Comparison of ENCODE assay signal across 1 cellular context in genomic region chr1:112933820-112934561, GRCh38.
A peak's percentile ranks its signal among the peaks of the same experiment; 100 is the strongest.
TF ChIP-seq lines count a peak whose summit lies in the region.

No MANE protein-coding gene starts in this region.

TF ChIP-seq in GM12878, 131 proteins besides CTCF, POLR2A, EP300 and RAD21:
- TF ChIP-seq ZNF24 (IDR thresholded peaks at IDR 0.05) (peak; percentile 85), TCF12 (IDR thresholded peaks at IDR 0.05; ENCODE audit: low read depth, low read length) (no peak)
